ENCODE assay signal across 16 cellular contexts in the genomic region with DNA sequence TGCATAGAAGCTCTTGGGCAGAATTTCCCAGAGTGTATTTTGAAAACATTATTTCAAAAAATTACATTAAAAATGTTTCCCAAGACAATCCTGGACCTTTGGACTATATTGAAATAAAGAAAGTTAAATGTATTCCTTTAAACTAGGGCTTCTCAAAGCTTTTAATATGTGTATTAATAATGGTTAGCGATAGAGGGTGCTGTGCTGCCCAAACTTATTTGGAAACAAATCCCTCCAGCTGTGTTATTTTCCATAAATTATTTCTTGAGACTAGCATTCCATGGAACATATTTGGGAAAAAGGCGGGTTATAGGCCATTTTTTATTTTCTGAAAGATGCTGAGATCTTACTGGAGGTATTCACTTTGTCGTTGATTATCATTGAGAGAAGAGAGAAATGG.
DNase-seq lines count a peak whose midpoint lies in the region; ATAC-seq and TF ChIP-seq lines count a peak whose summit lies in the region.
"Had no signal": no experiment of that assay in that cellular context is flagged by ENCODE, and none has a peak within 500 bp of the region (broad histone marks: within the 10 kb centered on the region; RNA-seq: fewer than 3 reads in every experiment).

No MANE protein-coding gene starts in this region.

- ATAC-seq in GM23338, result no peak
- ATAC-seq in HG03520 (IDR thresholded peaks at IDR 0.05; ENCODE audit: unreplicated experiment), result no peak

- H3K79me2 ChIP-seq in GM23338 (replicated peaks; ENCODE audit: insufficient read depth), result no peaks in the 10 kb centered on the region
- H3K79me2 ChIP-seq in OCI-LY3 (ENCODE audit: low read length), result no peaks in the 10 kb centered on the region

- no peaks in the 10 kb centered on the region for H3K4me1 ChIP-seq in GM23338 (ENCODE audit: insufficient read depth)
- no peaks in the 10 kb centered on the region for H3K4me1 ChIP-seq in OCI-LY3 (ENCODE audit: low read length)
- no peaks in the 10 kb centered on the region for H3K4me1 ChIP-seq in endodermal cell (ENCODE audit: control insufficient read depth, insufficient read depth, low read length)
- H3K4me1 ChIP-seq: HAP-1 had no signal

- H2AFZ ChIP-seq in GM23338 (no peak overlapping the region), OCI-LY3 (ENCODE audit: low read depth, low read length) (no peak overlapping the region)

- H3K27ac Mint-ChIP-seq in GM23338 (no peak overlapping the region), endodermal cell (no peak overlapping the region)
- H3K27ac Mint-ChIP-seq: CD8-positive, alpha-beta memory T cell had no signal

- H3K4me1 Mint-ChIP-seq in GM23338 (no peaks in the 10 kb centered on the region), endodermal cell (peaks cover 2% of the 10 kb centered on the region)
- H3K4me1 Mint-ChIP-seq: CD8-positive, alpha-beta memory T cell had no signal

- TF ChIP-seq CTCF in C4-2B (conservative IDR thresholded peaks at IDR 0.05) (peak; percentile 69), GM23338 (conservative IDR thresholded peaks at IDR 0.05; ENCODE audit: low read depth in 2 of 2) (peak in 1 of 2 experiments; percentile 51; a peak in 2 of 4 replicates), OCI-LY3 (IDR thresholded peaks at IDR 0.05; ENCODE audit: low read depth, low read length) (peak; percentile 38), endodermal cell (conservative IDR thresholded peaks at IDR 0.05) (peak; percentile 48), coronary artery (IDR thresholded peaks at IDR 0.05) (no peak)

- H3K27ac ChIP-seq in C4-2B (no peak overlapping the region), GM23338 (ENCODE audit: low read depth) (no peak overlapping the region), OCI-LY3 (ENCODE audit: low read length) (no peak overlapping the region), endodermal cell (ENCODE audit: low read depth, low read length) (no peak overlapping the region), coronary artery (no peak overlapping the region)

- no peak overlapping the region for H3K4me3 ChIP-seq in GM23338
- no peak overlapping the region for H3K4me3 ChIP-seq in OCI-LY3 (ENCODE audit: low read length)
- no peak overlapping the region for H3K4me3 ChIP-seq in endodermal cell (ENCODE audit: low read length)
- no peak overlapping the region for H3K4me3 ChIP-seq in coronary artery
- H3K4me3 ChIP-seq: HAP-1, MG63 had no signal

- H4K20me1 ChIP-seq in GM23338 (replicated peaks; ENCODE audit: insufficient read depth) (no peaks in the 10 kb centered on the region), OCI-LY3 (ENCODE audit: insufficient read depth, low read length) (no peaks in the 10 kb centered on the region)

- H3K9ac ChIP-seq in OCI-LY3 (ENCODE audit: low read length) (no peak overlapping the region), endodermal cell (ENCODE audit: extremely low read depth, low read length, poor library complexity, severe bottlenecking) (no peak overlapping the region)

- H3K36me3 ChIP-seq in GM23338 (ENCODE audit: insufficient read depth) (no peaks in the 10 kb centered on the region), OCI-LY3 (replicated peaks; ENCODE audit: low read depth, low read length) (no peaks in the 10 kb centered on the region), endodermal cell (ENCODE audit: control insufficient read depth, insufficient read depth, low read length) (no peaks in the 10 kb centered on the region)
- H3K36me3 ChIP-seq: HAP-1, MG63 had no signal

- no peak overlapping the region for H3K4me3 Mint-ChIP-seq in GM23338
- no peak overlapping the region for H3K4me3 Mint-ChIP-seq in endodermal cell
- H3K4me3 Mint-ChIP-seq: CD8-positive, alpha-beta memory T cell had no signal

- no peak overlapping the region for H3K4me2 ChIP-seq in GM23338
- no peak overlapping the region for H3K4me2 ChIP-seq in OCI-LY3 (ENCODE audit: low read length)

- H3F3A ChIP-seq in GM23338 (replicated peaks; ENCODE audit: low read depth), result no peaks in the 10 kb centered on the region

- H3K27me3 Mint-ChIP-seq in GM23338 (ENCODE audit: insufficient read depth, low read depth, poor library complexity) (no peaks in the 10 kb centered on the region), endodermal cell (ENCODE audit: insufficient read depth) (no peaks in the 10 kb centered on the region)
- H3K27me3 Mint-ChIP-seq: CD8-positive, alpha-beta memory T cell had no signal

- H3K9me3 ChIP-seq in OCI-LY3 (ENCODE audit: insufficient read depth, low read length) (no peaks in the 10 kb centered on the region), endodermal cell (ENCODE audit: control insufficient read depth, low read length) (no peaks in the 10 kb centered on the region)
- H3K9me3 ChIP-seq: HAP-1, MG63 had no signal

- H3K9me3 Mint-ChIP-seq in GM23338 (no peaks in the 10 kb centered on the region), endodermal cell (no peaks in the 10 kb centered on the region)

- H3K27me3 ChIP-seq in GM23338 (ENCODE audit: insufficient read depth) (no peaks in the 10 kb centered on the region), OCI-LY3 (ENCODE audit: low read depth, low read length) (no peaks in the 10 kb centered on the region), endodermal cell (ENCODE audit: control insufficient read depth, insufficient read depth, low read length, poor library complexity, severe bottlenecking) (no peaks in the 10 kb centered on the region)
- H3K27me3 ChIP-seq: MG63 had no signal

- H3K36me3 Mint-ChIP-seq in GM23338 (ENCODE audit: low read depth) (no peaks in the 10 kb centered on the region), endodermal cell (ENCODE audit: low read depth) (no peaks in the 10 kb centered on the region)
- H3K36me3 Mint-ChIP-seq: CD8-positive, alpha-beta memory T cell had no signal

- peak; percentile 11 for DNase-seq in GM23338 (ENCODE audit: low spot score)
- no peak for DNase-seq in endodermal cell
- DNase-seq in SW 1271 (lab: John Stamatoyannopoulos, UW), result no peak
- no peak for DNase-seq in coronary artery (ENCODE audit: low spot score)
- DNase-seq: CD8-positive, alpha-beta memory T cell; DMS153; MG63; NCI-H187 treated with DMSO at 0.1 percent for 48 hours; NCI-H2171; NCI-H446 treated with DMSO at 0.1 percent for 48 hours; OCI-M1; T-helper 2 cell had no signal

- no peaks in the 10 kb centered on the region for H3K9me2 ChIP-seq in GM23338 (ENCODE audit: insufficient read depth)

- WGBS in endodermal cell (ENCODE audit: insufficient coverage in 1 of 2, insufficient read length in 1 of 2), 2 experiments, result 83 to 91% methylated on average over 1 to 3 of the region's 3 CpGs

TF ChIP-seq in GM23338, 12 proteins besides CTCF, POLR2A, EP300 and RAD21:
- TF ChIP-seq, protein P1, sequence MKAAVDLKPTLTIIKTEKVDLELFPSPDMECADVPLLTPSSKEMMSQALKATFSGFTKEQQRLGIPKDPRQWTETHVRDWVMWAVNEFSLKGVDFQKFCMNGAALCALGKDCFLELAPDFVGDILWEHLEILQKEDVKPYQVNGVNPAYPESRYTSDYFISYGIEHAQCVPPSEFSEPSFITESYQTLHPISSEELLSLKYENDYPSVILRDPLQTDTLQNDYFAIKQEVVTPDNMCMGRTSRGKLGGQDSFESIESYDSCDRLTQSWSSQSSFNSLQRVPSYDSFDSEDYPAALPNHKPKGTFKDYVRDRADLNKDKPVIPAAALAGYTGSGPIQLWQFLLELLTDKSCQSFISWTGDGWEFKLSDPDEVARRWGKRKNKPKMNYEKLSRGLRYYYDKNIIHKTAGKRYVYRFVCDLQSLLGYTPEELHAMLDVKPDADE (IDR thresholded peaks at IDR 0.05), result no peak
